In the genomic region with DNA sequence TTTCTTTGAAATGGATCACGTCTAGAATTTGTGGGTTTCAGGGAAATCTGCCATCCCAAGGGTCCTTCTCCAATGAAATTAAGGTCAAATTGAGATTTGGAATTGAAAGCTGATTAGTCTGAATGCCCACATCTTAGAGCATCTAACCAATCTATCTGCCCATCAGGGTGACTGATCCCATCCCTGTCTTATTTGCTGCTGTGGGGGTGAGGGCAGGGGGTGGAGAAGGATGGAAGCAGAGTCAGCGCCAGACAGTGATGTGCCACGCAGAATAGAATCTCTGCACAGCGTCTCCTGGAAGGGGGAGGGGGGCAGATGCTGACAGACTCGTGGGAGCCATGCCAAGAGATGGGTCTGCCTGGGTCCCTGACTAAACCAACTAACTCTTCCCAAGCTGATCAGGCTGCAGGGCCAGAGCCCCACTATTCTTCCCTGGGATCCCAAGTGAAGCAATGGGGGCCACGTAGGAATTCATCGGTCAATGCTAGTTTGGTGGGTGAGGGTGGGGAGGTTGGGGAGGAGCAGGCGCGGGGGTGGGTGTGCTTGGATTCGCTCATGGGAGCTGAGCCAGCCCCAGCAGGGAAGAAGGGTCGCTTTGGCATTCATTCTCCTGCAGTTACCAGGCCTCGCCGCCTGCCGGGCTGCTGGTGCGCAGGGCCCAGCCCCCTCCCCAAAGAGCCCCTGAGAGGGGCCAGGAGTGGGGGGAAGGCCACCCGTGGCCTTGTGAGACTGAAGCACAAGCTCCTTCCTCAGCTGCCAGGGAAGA, we compare ENCODE assay signal across 9 cellular contexts. TPM values are rescaled to one million over a fixed set of nuclear protein-coding genes. Genes with fewer than 3 reads are reported as not detected.
DNase-seq lines count a peak whose midpoint lies in the region; ATAC-seq and TF ChIP-seq lines count a peak whose summit lies in the region.
"Had no signal": no experiment of that assay in that cellular context is flagged by ENCODE, and none has a peak within 500 bp of the region (broad histone marks: within the 10 kb centered on the region; RNA-seq: fewer than 3 reads in every experiment).

No MANE protein-coding gene starts in this region.

- no peaks in the 10 kb centered on the region for H3K36me3 ChIP-seq in iPS-15b (ENCODE audit: control insufficient read depth, insufficient read depth, low read length)
- H3K36me3 ChIP-seq in naive thymus-derived CD4-positive, alpha-beta T cell (ENCODE audit: control insufficient read depth in 2 of 3, insufficient read depth in 3 of 3, low read length in 3 of 3) = no peaks in the 10 kb centered on the region

- H3K27ac Mint-ChIP-seq in naive thymus-derived CD4-positive, alpha-beta T cell = no peak overlapping the region

- ATAC-seq in GM18873 (IDR thresholded peaks at IDR 0.05; ENCODE audit: low FRiP score, unreplicated experiment) = no peak
- ATAC-seq in naive thymus-derived CD4-positive, alpha-beta T cell = no peak

- H3K27ac ChIP-seq in RWPE1 = peak overlapping the region; percentile 54
- peak overlapping the region; percentile 20 for H3K27ac ChIP-seq in substantia nigra (ENCODE audit: low read depth, low read length, poor library complexity, severe bottlenecking)
- no peak overlapping the region for H3K27ac ChIP-seq in naive thymus-derived CD4-positive, alpha-beta T cell (ENCODE audit: low read depth, low read length)
- H3K27ac ChIP-seq: 22Rv1 had no signal

- peaks cover 0 to 23% (median 6%) of the 10 kb centered on the region in 7 donors for H3K4me1 Mint-ChIP-seq in naive thymus-derived CD4-positive, alpha-beta T cell

- no peaks in the 10 kb centered on the region for H3K27me3 ChIP-seq in iPS-15b (ENCODE audit: control insufficient read depth, insufficient read depth, low read length)
- no peaks in the 10 kb centered on the region for H3K27me3 ChIP-seq in naive thymus-derived CD4-positive, alpha-beta T cell (ENCODE audit: control insufficient read depth in 2 of 2, insufficient read depth in 2 of 2, low read length in 2 of 2)

- peak overlapping the region; percentile 29 for H3K9ac ChIP-seq in iPS-15b (ENCODE audit: low read depth, low read length)

- in situ Hi-C loops in ACHN (cut with HindIII; ENCODE audit: low pct_ligation_motif_present, low pct_unique_long_range_greater_than_20kb, low sequenced_read_pairs) = no loop called here

- POLR2A ChIA-PET in RWPE1 (lab: Yijun Ruan, JAX; ENCODE audit: low non-redundant PET) = no interaction called here
- POLR2A ChIA-PET in naive thymus-derived CD4-positive, alpha-beta T cell (lab: Charles Lee) = no interaction called here

- peak overlapping the region; percentile 10 for H3K4me3 ChIP-seq in iPS-15b (ENCODE audit: low read depth, low read length)
- H3K4me3 ChIP-seq in naive thymus-derived CD4-positive, alpha-beta T cell (ENCODE audit: low read length) = no peak overlapping the region

- peaks cover 20% of the 10 kb centered on the region for H3K4me1 ChIP-seq in iPS-15b (ENCODE audit: control insufficient read depth, insufficient read depth, low read length)
- H3K4me1 ChIP-seq in naive thymus-derived CD4-positive, alpha-beta T cell (ENCODE audit: control insufficient read depth in 2 of 2, insufficient read depth in 2 of 2, low read length in 2 of 2) = no peaks in the 10 kb centered on the region

- H3K36me3 Mint-ChIP-seq in naive thymus-derived CD4-positive, alpha-beta T cell = no peaks in the 10 kb centered on the region

- no peak for TF ChIP-seq CTCF in RWPE1 (conservative IDR thresholded peaks at IDR 0.05; ENCODE audit: low read depth)

- CTCF ChIA-PET in RWPE1 (lab: Yijun Ruan, JAX) = interaction anchor here (0.6 to 1.1 kb wide), 5 partner anchors 21 to 156 kb away, joined by 3 to 5 read pairs (median 4); no protein-coding TSS in a partner anchor
- CTCF ChIA-PET in naive thymus-derived CD4-positive, alpha-beta T cell (lab: Charles Lee) = no interaction called here

- intact Hi-C loops in naive thymus-derived CD4-positive, alpha-beta T cell (cut with micrococcal nuclease) = no loop called here

- H3K9me3 Mint-ChIP-seq in naive thymus-derived CD4-positive, alpha-beta T cell = no peaks in the 10 kb centered on the region

- H3K9me3 ChIP-seq in iPS-15b (ENCODE audit: control insufficient read depth, insufficient read depth, low read length) = no peaks in the 10 kb centered on the region
- no peaks in the 10 kb centered on the region for H3K9me3 ChIP-seq in naive thymus-derived CD4-positive, alpha-beta T cell (ENCODE audit: control insufficient read depth in 2 of 3, low read length in 3 of 3)

- H3K27me3 Mint-ChIP-seq in naive thymus-derived CD4-positive, alpha-beta T cell = peaks cover 14 to 25% (median 18%) of the 10 kb centered on the region in 5 donors

- DNase-seq in DMS 273 (lab: John Stamatoyannopoulos, UW; ENCODE audit: unreplicated experiment) = peak; percentile 98
- DNase-seq in DMS 273 treated with DMSO at 0.1 percent for 48 hours (lab: John Stamatoyannopoulos, UW) = no peak
- DNase-seq in RWPE1 (ENCODE audit: low spot score) = no peak
- DNase-seq in substantia nigra (lab: John Stamatoyannopoulos, UW) = peak in 1 of 49 donors; percentile 11
- DNase-seq in naive thymus-derived CD4-positive, alpha-beta T cell = no peak
- no peak for DNase-seq in ACHN

- no peak overlapping the region for H3K4me3 Mint-ChIP-seq in naive thymus-derived CD4-positive, alpha-beta T cell

RNA-seq across cellular contexts. Expression of gene CDK5RAP3, which starts 32.2 kb away (rescaled TPM):
- total RNA-seq in naive thymus-derived CD4-positive, alpha-beta T cell = 100 to 1,000 TPM; 238 to 349 (median 276) TPM
- 10 to 100 TPM; 72.4 to 86.8 TPM for polyA plus RNA-seq in naive thymus-derived CD4-positive, alpha-beta T cell

RNA-seq across cellular contexts. Expression of gene COPZ2, which starts 34.5 kb away (rescaled TPM):
- 1 to 10 TPM in 4 of 5 experiments, under 1 TPM in 1; 0.81 to 5.5 (median 1.9) TPM for total RNA-seq in naive thymus-derived CD4-positive, alpha-beta T cell
- polyA plus RNA-seq in naive thymus-derived CD4-positive, alpha-beta T cell = under 1 TPM; 0.75 to 0.99 TPM

RNA-seq across cellular contexts. Expression of gene NFE2L1, which starts 45.1 kb away (rescaled TPM):
- total RNA-seq in naive thymus-derived CD4-positive, alpha-beta T cell = 10 to 100 TPM; 34.7 to 65.2 (median 49.2) TPM
- 10 to 100 TPM in 1 of 2 donors, 1 to 10 TPM in 1; 8.7 to 15.8 TPM for polyA plus RNA-seq in naive thymus-derived CD4-positive, alpha-beta T cell

RNA-seq across cellular contexts. Expression of gene PRR15L, which starts 45.4 kb away (rescaled TPM):
- total RNA-seq in naive thymus-derived CD4-positive, alpha-beta T cell = not detected
- under 1 TPM in 1 of 2 donors, not detected in 1; 0.32 TPM for polyA plus RNA-seq in naive thymus-derived CD4-positive, alpha-beta T cell
